Comparison of ENCODE assay signal across 21 cellular contexts in the genomic region with DNA sequence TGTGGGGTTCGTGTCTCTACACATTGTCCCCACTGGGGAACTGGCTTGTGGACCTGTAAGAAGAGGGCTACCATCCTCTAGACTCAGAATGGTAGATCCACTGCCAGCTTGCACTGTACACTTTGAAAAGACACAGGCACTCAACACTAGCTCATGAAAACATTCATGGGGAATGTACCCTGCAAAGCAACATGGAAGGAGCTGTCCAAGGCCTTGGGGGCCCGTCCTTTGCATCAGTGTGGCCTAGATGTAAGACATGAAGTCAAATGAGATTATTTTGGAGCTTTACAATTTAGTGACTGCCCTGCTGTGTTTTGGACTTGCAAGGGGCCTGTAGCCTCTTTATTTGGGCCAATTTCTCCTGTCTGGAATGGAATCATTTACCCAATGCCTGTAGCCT.
"Had no signal": no experiment of that assay in that cellular context is flagged by ENCODE, and none has a peak within 500 bp of the region (broad histone marks: within the 10 kb centered on the region; RNA-seq: fewer than 3 reads in every experiment).

No MANE protein-coding gene starts in this region.

- H2AFZ ChIP-seq: PC-9 had no signal

- H3K36me3 ChIP-seq: Peyer's patch, SJCRH30 had no signal

- H3K27ac ChIP-seq: PC-9, Peyer's patch, SJCRH30 had no signal

- DNase-seq: Karpas-422; KG1; NCI-H1092 treated with DMSO at 0.1 percent for 48 hours; NCI-H1436; NCI-H187; NCI-H2029; NCI-H2081 treated with DMSO at 0.1 percent for 48 hours; NCI-H2171; NCI-H226; NCI-H446; NCI-H510A; NCI-H524 treated with DMSO at 0.1 percent for 48 hours; NCI-H69; NCI-H774; NK-92 treated with Interleukin-12 subunit alpha and Interleukin-12 subunit beta, amount 100 ng/mL, for 24 hours; PC-9; SHP77 treated with DMSO at 0.1 percent for 48 hours; SJCRH30; T-helper 1 cell had no signal

- H3K4me3 ChIP-seq: PC-9, Peyer's patch, SJCRH30 had no signal

- ATAC-seq: Right ventricle myocardium inferior had no signal

- H3K27me3 ChIP-seq: Peyer's patch, SJCRH30 had no signal

- H3K4me1 ChIP-seq: Peyer's patch, SJCRH30 had no signal

- H3K4me2 ChIP-seq: PC-9 had no signal

- H3K9me3 ChIP-seq: Peyer's patch, SJCRH30 had no signal
